29 cellular contexts compared by ENCODE assay signal in the genomic region with DNA sequence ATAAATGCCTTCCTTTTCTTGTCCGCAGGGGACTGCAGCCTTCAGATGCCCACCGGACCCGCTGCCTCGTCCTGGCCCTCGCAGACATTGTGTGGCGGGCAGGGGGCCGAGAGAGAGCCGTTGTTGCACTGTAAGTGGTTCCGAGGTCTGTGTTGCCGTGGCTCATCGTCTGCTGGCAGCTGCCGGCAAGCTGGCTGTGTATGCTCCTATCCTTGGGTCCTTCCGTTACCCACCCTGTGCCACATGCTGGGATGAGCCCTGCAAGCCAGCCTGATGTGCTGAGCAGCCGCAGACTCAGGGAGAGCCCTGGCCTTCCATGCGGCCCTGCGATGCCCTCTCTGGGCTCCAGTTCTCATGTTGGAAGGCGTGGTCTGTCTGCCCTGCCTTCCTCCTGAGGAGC.
"Had no signal": no experiment of that assay in that cellular context is flagged by ENCODE, and none has a peak within 500 bp of the region (broad histone marks: within the 10 kb centered on the region; RNA-seq: fewer than 3 reads in every experiment).

No MANE protein-coding gene starts in this region.

- H3K36me3 Mint-ChIP-seq: activated naive CD8-positive, alpha-beta T cell treated with anti-CD3 and anti-CD28 coated beads for 36 hours; immature natural killer cell; natural killer cell; stimulated activated naive B cell treated with anti-CD40 and anti-IgM and Interleukin-4, amounts not matched to agents 10 μg/mL and 1 μg/mL and 100 μg/mL, for 72 hours; T-cell had no signal

- H3K27ac Mint-ChIP-seq: activated naive CD4-positive, alpha-beta T cell treated with anti-CD3 and anti-CD28 coated beads for 36 hours; activated naive CD8-positive, alpha-beta T cell treated with anti-CD3 and anti-CD28 coated beads for 36 hours; activated T-helper 1 cell treated with anti-CD3 and anti-CD28 coated beads, Interleukin-12 subunit alpha, Interleukin-12 subunit beta, Interleukin-2, Interleukin-4 antibody, amounts not matched to agents 30 ng/mL and 10 ng/mL and 1 ng/mL, durations not matched to agents 14 hours and 24 hours and 36 hours; effector memory CD8-positive, alpha-beta T cell; immature natural killer cell; natural killer cell; stimulated activated naive B cell treated with anti-CD40 and anti-IgM and Interleukin-4, amounts not matched to agents 10 μg/mL and 1 μg/mL and 100 μg/mL, for 72 hours; T-cell; T-helper 2 cell treated with Interferon-gamma antibody and Interleukin-4, amounts not matched to agents 5 μg/mL and 100 μg/mL, for 36 hours had no signal

- H3K27ac ChIP-seq: brain microvascular endothelial cell, lower lobe of right lung, ovary, upper lobe of left lung had no signal

- ATAC-seq: effector memory CD8-positive, alpha-beta T cell; heart left ventricle; left lobe of liver; lower lobe of right lung; natural killer cell; sciatic nerve; stimulated activated naive B cell treated with anti-CD40 and anti-IgM and Interleukin-4, amounts not matched to agents 10 μg/mL and 1 μg/mL and 100 μg/mL, for 72 hours; T-cell had no signal

- H3K36me3 ChIP-seq: brain microvascular endothelial cell, ovary had no signal

- H3K27me3 ChIP-seq: brain microvascular endothelial cell, heart left ventricle, ovary, upper lobe of left lung had no signal

- DNase-seq: activated CD4-positive, alpha-beta T cell treated with anti-CD3 and anti-CD28 coated beads for 4 hours; activated CD4-positive, alpha-beta T cell treated with anti-CD3 and anti-CD28 coated beads, Interleukin-2, amount 50 U/mL, for 4 hours; activated effector memory CD4-positive, alpha-beta T cell treated with anti-CD3 and anti-CD28 coated beads, Interleukin-2, amount 50 U/mL, for 16 hours; activated naive CD4-positive, alpha-beta T cell treated with anti-CD3 and anti-CD28 coated beads for 36 hours; activated naive CD8-positive, alpha-beta T cell treated with anti-CD3 and anti-CD28 coated beads for 36 hours; activated T-cell treated with anti-CD3 and anti-CD28 coated beads for 4 hours; brain microvascular endothelial cell; effector memory CD8-positive, alpha-beta T cell; erythroblast; foreskin fibroblast; heart left ventricle; hypothalamus; immature natural killer cell; lower lobe of right lung; mesendoderm; natural killer cell; ovary; retina; small intestine; stimulated activated CD4-positive, alpha-beta T cell treated with anti-CD3 and anti-CD28 coated beads, Interleukin-1b, Interleukin-23, amount 100 ng/mL, for 48 hours; stimulated activated naive B cell treated with anti-CD40 and anti-IgM and Interleukin-4, amounts not matched to agents 10 μg/mL and 1 μg/mL and 100 μg/mL, for 72 hours; T-cell had no signal

- H3K9me3 ChIP-seq: heart left ventricle, lower lobe of right lung, ovary, upper lobe of left lung had no signal

- H3K9me3 Mint-ChIP-seq: activated naive CD4-positive, alpha-beta T cell treated with anti-CD3 and anti-CD28 coated beads for 36 hours; activated naive CD8-positive, alpha-beta T cell treated with anti-CD3 and anti-CD28 coated beads for 36 hours; activated T-helper 1 cell treated with anti-CD3 and anti-CD28 coated beads, Interleukin-12 subunit alpha, Interleukin-12 subunit beta, Interleukin-2, Interleukin-4 antibody, amounts not matched to agents 30 ng/mL and 10 ng/mL and 1 ng/mL, durations not matched to agents 14 hours and 24 hours and 36 hours; effector memory CD8-positive, alpha-beta T cell; immature natural killer cell; natural killer cell; stimulated activated naive B cell treated with anti-CD40 and anti-IgM and Interleukin-4, amounts not matched to agents 10 μg/mL and 1 μg/mL and 100 μg/mL, for 72 hours; T-cell; T-helper 2 cell treated with Interferon-gamma antibody and Interleukin-4, amounts not matched to agents 5 μg/mL and 100 μg/mL, for 36 hours had no signal

- H3K4me1 Mint-ChIP-seq: activated naive CD8-positive, alpha-beta T cell treated with anti-CD3 and anti-CD28 coated beads for 36 hours; immature natural killer cell; natural killer cell; stimulated activated naive B cell treated with anti-CD40 and anti-IgM and Interleukin-4, amounts not matched to agents 10 μg/mL and 1 μg/mL and 100 μg/mL, for 72 hours; T-cell had no signal

- H3K27me3 Mint-ChIP-seq: activated naive CD8-positive, alpha-beta T cell treated with anti-CD3 and anti-CD28 coated beads for 36 hours; effector memory CD8-positive, alpha-beta T cell; progenitor cell of endocrine pancreas; stimulated activated naive B cell treated with anti-CD40 and anti-IgM and Interleukin-4, amounts not matched to agents 10 μg/mL and 1 μg/mL and 100 μg/mL, for 72 hours; T-cell had no signal

- H3K4me3 ChIP-seq: coronary artery, heart left ventricle, lower lobe of right lung, ovary, upper lobe of left lung had no signal

- H3K4me3 Mint-ChIP-seq: activated naive CD4-positive, alpha-beta T cell treated with anti-CD3 and anti-CD28 coated beads for 36 hours; activated naive CD8-positive, alpha-beta T cell treated with anti-CD3 and anti-CD28 coated beads for 36 hours; activated T-helper 1 cell treated with anti-CD3 and anti-CD28 coated beads, Interleukin-12 subunit alpha, Interleukin-12 subunit beta, Interleukin-2, Interleukin-4 antibody, amounts not matched to agents 30 ng/mL and 10 ng/mL and 1 ng/mL, durations not matched to agents 14 hours and 24 hours and 36 hours; effector memory CD8-positive, alpha-beta T cell; immature natural killer cell; natural killer cell; stimulated activated naive B cell treated with anti-CD40 and anti-IgM and Interleukin-4, amounts not matched to agents 10 μg/mL and 1 μg/mL and 100 μg/mL, for 72 hours; T-cell; T-helper 2 cell treated with Interferon-gamma antibody and Interleukin-4, amounts not matched to agents 5 μg/mL and 100 μg/mL, for 36 hours had no signal
